In genomic region chr9:133103987-133104505, GRCh38 we compare ENCODE assay signal across 16 cellular contexts. TPM values are rescaled to one million over a fixed set of nuclear protein-coding genes. Genes with fewer than 3 reads are reported as not detected.
DNase-seq lines count a peak whose midpoint lies in the region; ATAC-seq and TF ChIP-seq lines count a peak whose summit lies in the region.
"Had no signal": no experiment of that assay in that cellular context is flagged by ENCODE, and none has a peak within 500 bp of the region (broad histone marks: within the 10 kb centered on the region; RNA-seq: fewer than 3 reads in every experiment).

No MANE protein-coding gene starts in this region.

- no peak for DNase-seq in activated CD4-positive, alpha-beta T cell treated with anti-CD3 and anti-CD28 coated beads, Interleukin-2, amount 10 ng/mL, durations not matched to agents 7 days and 5 days
- DNase-seq in activated CD4-positive, alpha-beta T cell treated with anti-CD3 and anti-CD28 coated beads, Interleukin-2, amount 50 U/mL, for 4 hours = no peak
- DNase-seq in Peyer's patch = peak in 2 of 3 donors; percentile 42 to 45
- peak in 1 of 2 donors; percentile 21 for DNase-seq in left colon
- peak in 1 of 2 donors; percentile 16 for DNase-seq in gastrocnemius medialis
- DNase-seq in dermis blood vessel endothelial cell = no peak
- no peak for DNase-seq in mesendoderm
- no peak for DNase-seq in activated naive CD4-positive, alpha-beta T cell treated with anti-CD3 and anti-CD28 coated beads, Interleukin-2, amount 10 ng/mL, durations not matched to agents 7 days and 5 days
- DNase-seq: brain microvascular endothelial cell; colonic mucosa; stimulated activated CD4-positive, alpha-beta T cell treated with anti-CD3 and anti-CD28 coated beads, Interleukin-4, amount 100 ng/mL, for 1 hour; SW 1271 had no signal

- H3K4me2 ChIP-seq in mesendoderm (ENCODE audit: low read length) = no peak overlapping the region
- H3K4me2 ChIP-seq: KMS-11 had no signal

- ATAC-seq in left colon (peak; percentile 3), gastrocnemius medialis (no peak)

- no peaks in the 10 kb centered on the region for H3K27me3 ChIP-seq in Peyer's patch
- H3K27me3 ChIP-seq in gastrocnemius medialis = no peaks in the 10 kb centered on the region
- no peaks in the 10 kb centered on the region for H3K27me3 ChIP-seq in mesendoderm (ENCODE audit: insufficient read depth, low read length, poor library complexity)
- H3K27me3 ChIP-seq: brain microvascular endothelial cell, colonic mucosa, heart left ventricle, tibial nerve had no signal

- H3K4me1 ChIP-seq in Peyer's patch (peaks cover 0 to 8% (median 0%) of the 10 kb centered on the region in 4 donors), gastrocnemius medialis (peaks cover 10 to 16% of the 10 kb centered on the region in 2 donors), mesendoderm (ENCODE audit: control insufficient read depth, low read depth, low read length) (no peaks in the 10 kb centered on the region)
- H3K4me1 ChIP-seq: colonic mucosa had no signal

- H2AK5ac ChIP-seq in mesendoderm (ENCODE audit: low read length) = no peak overlapping the region

- H4K5ac ChIP-seq in mesendoderm (ENCODE audit: low read length) = no peak overlapping the region

- H2BK5ac ChIP-seq in mesendoderm (ENCODE audit: low read length) = no peak overlapping the region

- H3K79me1 ChIP-seq in mesendoderm (ENCODE audit: low read length) = no peaks in the 10 kb centered on the region

- no peak for TF ChIP-seq POLR2A in Peyer's patch (IDR thresholded peaks at IDR 0.05)
- no peak for TF ChIP-seq POLR2A in gastrocnemius medialis (IDR thresholded peaks at IDR 0.05)

- H3K36me3 Mint-ChIP-seq in activated CD4-positive, alpha-beta T cell treated with anti-CD3 and anti-CD28 coated beads, Interleukin-2, amount 10 ng/mL, durations not matched to agents 7 days and 5 days (ENCODE audit: low read depth) = peaks cover 47% of the 10 kb centered on the region
- H3K36me3 Mint-ChIP-seq in activated naive CD4-positive, alpha-beta T cell treated with anti-CD3 and anti-CD28 coated beads, Interleukin-2, amount 10 ng/mL, durations not matched to agents 7 days and 5 days = peaks cover 46% of the 10 kb centered on the region

- H3K4me3 ChIP-seq in Peyer's patch (no peak overlapping the region), gastrocnemius medialis (no peak overlapping the region), mesendoderm (ENCODE audit: low read length) (no peak overlapping the region)
- H3K4me3 ChIP-seq: colonic mucosa, heart left ventricle, tibial nerve had no signal

- H3K9me3 Mint-ChIP-seq in activated CD4-positive, alpha-beta T cell treated with anti-CD3 and anti-CD28 coated beads, Interleukin-2, amount 10 ng/mL, durations not matched to agents 7 days and 5 days = no peaks in the 10 kb centered on the region
- H3K9me3 Mint-ChIP-seq in activated naive CD4-positive, alpha-beta T cell treated with anti-CD3 and anti-CD28 coated beads, Interleukin-2, amount 10 ng/mL, durations not matched to agents 7 days and 5 days = no peaks in the 10 kb centered on the region

- no peaks in the 10 kb centered on the region for H3K79me2 ChIP-seq in mesendoderm (ENCODE audit: control insufficient read depth, insufficient read depth, low read length)

- H3K27ac ChIP-seq in Peyer's patch = peak overlapping the region in 2 of 4 donors; percentile 58 to 69
- peak overlapping the region; percentile 52 to 77 (median 68) for H3K27ac ChIP-seq in gastrocnemius medialis
- no peak overlapping the region for H3K27ac ChIP-seq in mesendoderm (ENCODE audit: low read depth, low read length)
- H3K27ac ChIP-seq: 22Rv1, brain microvascular endothelial cell, colonic mucosa, KMS-11 had no signal

- H3K18ac ChIP-seq in mesendoderm (ENCODE audit: low read length) = no peak overlapping the region

- H3K4me1 Mint-ChIP-seq in activated CD4-positive, alpha-beta T cell treated with anti-CD3 and anti-CD28 coated beads, Interleukin-2, amount 10 ng/mL, durations not matched to agents 7 days and 5 days = peaks cover 2% of the 10 kb centered on the region
- peaks cover 4% of the 10 kb centered on the region for H3K4me1 Mint-ChIP-seq in activated naive CD4-positive, alpha-beta T cell treated with anti-CD3 and anti-CD28 coated beads, Interleukin-2, amount 10 ng/mL, durations not matched to agents 7 days and 5 days

- H3K4ac ChIP-seq in mesendoderm (ENCODE audit: low read depth, low read length) = no peak overlapping the region

- no peak overlapping the region for H2BK15ac ChIP-seq in mesendoderm (replicated peaks; ENCODE audit: low read depth)

- H4K8ac ChIP-seq in mesendoderm (ENCODE audit: low read depth, low read length) = no peak overlapping the region

- POLR2A ChIA-PET in activated CD4-positive, alpha-beta T cell treated with anti-CD3 and anti-CD28 coated beads, Interleukin-2, amount 10 ng/mL, durations not matched to agents 7 days and 5 days (lab: Charles Lee) = no interaction called here

- in situ Hi-C loops in gastrocnemius medialis (cut with MboI; ENCODE audit: low sequenced_read_pairs in 4 of 4) = no loop called here

- CTCF ChIA-PET in activated CD4-positive, alpha-beta T cell treated with anti-CD3 and anti-CD28 coated beads, Interleukin-2, amount 10 ng/mL, durations not matched to agents 7 days and 5 days (lab: Charles Lee) = interaction anchor here (3.3 to 10.6 kb wide), 2 partner anchors 11 to 42 kb away, joined by 25 to 110 read pairs; no protein-coding TSS in a partner anchor
- CTCF ChIA-PET in activated naive CD4-positive, alpha-beta T cell treated with anti-CD3 and anti-CD28 coated beads, Interleukin-2, amount 10 ng/mL, durations not matched to agents 7 days and 5 days (lab: Charles Lee) = interaction anchor here (1.4 to 23.0 kb wide), 5 partner anchors 9 to 43 kb away, joined by 3 to 357 read pairs (median 5); no protein-coding TSS in a partner anchor

- H3K56ac ChIP-seq in mesendoderm (ENCODE audit: low read length) = no peak overlapping the region

- TF ChIP-seq CTCF in Peyer's patch (IDR thresholded peaks at IDR 0.05) (no peak), gastrocnemius medialis (IDR thresholded peaks at IDR 0.05 in 4 of 5, conservative IDR thresholded peaks at IDR 0.05 in 1 of 5) (no peak)

- no CpG with 5 or more reads among the region's 12 CpGs for WGBS in mesendoderm (ENCODE audit: extremely low coverage, insufficient coverage, low lambda C conversion rate)

- no peak overlapping the region for H2BK120ac ChIP-seq in mesendoderm (ENCODE audit: low read depth, low read length)

- no peak overlapping the region for H3K4me3 Mint-ChIP-seq in activated CD4-positive, alpha-beta T cell treated with anti-CD3 and anti-CD28 coated beads, Interleukin-2, amount 10 ng/mL, durations not matched to agents 7 days and 5 days
- H3K4me3 Mint-ChIP-seq in activated naive CD4-positive, alpha-beta T cell treated with anti-CD3 and anti-CD28 coated beads, Interleukin-2, amount 10 ng/mL, durations not matched to agents 7 days and 5 days = no peak overlapping the region

- intact Hi-C loops in left colon (cut with DNase I, micrococcal nuclease) (loop anchor here (5.0 kb wide), 1 partner anchor 43 kb away; no protein-coding TSS in a partner anchor), gastrocnemius medialis (cut with DNase I; ENCODE audit: low total_unique reads) (loop anchor here (1.0 to 5.0 kb wide), 4 partner anchors 43 to 162 kb away; partner anchors contain the start of gene TSC1)

- H3K27ac Mint-ChIP-seq in activated CD4-positive, alpha-beta T cell treated with anti-CD3 and anti-CD28 coated beads, Interleukin-2, amount 10 ng/mL, durations not matched to agents 7 days and 5 days = peak overlapping the region; percentile 41
- H3K27ac Mint-ChIP-seq in activated naive CD4-positive, alpha-beta T cell treated with anti-CD3 and anti-CD28 coated beads, Interleukin-2, amount 10 ng/mL, durations not matched to agents 7 days and 5 days = no peak overlapping the region

- H3K27me3 Mint-ChIP-seq in activated CD4-positive, alpha-beta T cell treated with anti-CD3 and anti-CD28 coated beads, Interleukin-2, amount 10 ng/mL, durations not matched to agents 7 days and 5 days = no peaks in the 10 kb centered on the region
- no peaks in the 10 kb centered on the region for H3K27me3 Mint-ChIP-seq in activated naive CD4-positive, alpha-beta T cell treated with anti-CD3 and anti-CD28 coated beads, Interleukin-2, amount 10 ng/mL, durations not matched to agents 7 days and 5 days

- H3K23ac ChIP-seq in mesendoderm (ENCODE audit: low read length) = no peak overlapping the region

- H3K9ac ChIP-seq in mesendoderm (ENCODE audit: low read length) = no peak overlapping the region
- H3K9ac ChIP-seq: KMS-11 had no signal

- H3K9me3 ChIP-seq in Peyer's patch (no peaks in the 10 kb centered on the region), gastrocnemius medialis (no peaks in the 10 kb centered on the region)
- H3K9me3 ChIP-seq: colonic mucosa, heart left ventricle, tibial nerve had no signal

- H3K36me3 ChIP-seq in Peyer's patch (peaks cover 0 to 96% (median 0%) of the 10 kb centered on the region in 3 donors), gastrocnemius medialis (peaks cover 0 to 95% of the 10 kb centered on the region in 2 donors), mesendoderm (ENCODE audit: control insufficient read depth, insufficient read depth, low read length) (peaks cover 2% of the 10 kb centered on the region)

RNA-seq across cellular contexts. Expression of gene RALGDS, which starts 17.0 kb away (rescaled TPM):
- 10 to 100 TPM; 79.1 to 92.3 TPM for total RNA-seq in activated CD4-positive, alpha-beta T cell treated with anti-CD3 and anti-CD28 coated beads, Interleukin-2, amount 10 ng/mL, durations not matched to agents 7 days and 5 days
- total RNA-seq in Peyer's patch (100 to 1,000 TPM in 2 of 4 donors, 10 to 100 TPM in 2; 53.1 to 237 (median 139) TPM), left colon (10 to 100 TPM; 29.1 to 49.1 TPM), gastrocnemius medialis (10 to 100 TPM; 21.1 to 47.0 (median 36.9) TPM), dermis blood vessel endothelial cell (68.7 and 68.9 TPM in 2 replicates)
- polyA plus RNA-seq in mesendoderm (2013, experiment 1 of 2) = 8.2 TPM
- polyA plus RNA-seq in mesendoderm (2013, experiment 2 of 2) = 9.3 TPM

RNA-seq across cellular contexts. Expression of gene CEL, which starts 42.3 kb away (rescaled TPM):
- total RNA-seq in activated CD4-positive, alpha-beta T cell treated with anti-CD3 and anti-CD28 coated beads, Interleukin-2, amount 10 ng/mL, durations not matched to agents 7 days and 5 days = 1 to 10 TPM; 2.8 to 3.5 TPM
- 1 to 10 TPM; 1.6 to 9.1 (median 5.8) TPM for total RNA-seq in Peyer's patch
- total RNA-seq in left colon = 1 to 10 TPM in 1 of 2 donors, under 1 TPM in 1; 0.64 to 2.4 TPM
- 1 to 10 TPM in 1 of 4 donors, under 1 TPM in 1, not detected in 2; 0.13 to 1.8 TPM for total RNA-seq in gastrocnemius medialis
- 0.14 and 0.17 TPM in 2 replicates for total RNA-seq in dermis blood vessel endothelial cell
- 1.3 TPM for polyA plus RNA-seq in mesendoderm (2013, experiment 1 of 2)
- polyA plus RNA-seq in mesendoderm (2013, experiment 2 of 2) = 1.4 TPM

RNA-seq across cellular contexts. Expression of gene GBGT1, which starts 59.7 kb away (rescaled TPM):
- 1 to 10 TPM; 2.4 to 2.7 TPM for total RNA-seq in activated CD4-positive, alpha-beta T cell treated with anti-CD3 and anti-CD28 coated beads, Interleukin-2, amount 10 ng/mL, durations not matched to agents 7 days and 5 days
- total RNA-seq in Peyer's patch = 10 to 100 TPM in 3 of 4 donors, 1 to 10 TPM in 1; 7.0 to 49.5 (median 14.1) TPM
- total RNA-seq in left colon = 1 to 10 TPM; 4.9 to 5.5 TPM
- 10 to 100 TPM in 1 of 4 donors, 1 to 10 TPM in 2, under 1 TPM in 1; 0.15 to 10.3 (median 5.6) TPM for total RNA-seq in gastrocnemius medialis
- total RNA-seq in dermis blood vessel endothelial cell = 15.7 and 28.0 TPM in 2 replicates
- polyA plus RNA-seq in mesendoderm (2013, experiment 1 of 2) = 3.3 TPM
- 3.7 TPM for polyA plus RNA-seq in mesendoderm (2013, experiment 2 of 2)

Comparison
In these comparisons a context has a peak if more than half of its experiments do, and no peak if none do; other contexts are left out.
1. DNase-seq: peak in Peyer's patch (2 of 3); none in activated CD4-positive, alpha-beta T cell treated with anti-CD3 and anti-CD28 coated beads, Interleukin-2, amount 10 ng/mL, durations not matched to agents 7 days and 5 days (single experiment), activated CD4-positive, alpha-beta T cell treated with anti-CD3 and anti-CD28 coated beads, Interleukin-2, amount 50 U/mL, for 4 hours (0 of 2), dermis blood vessel endothelial cell (single experiment), mesendoderm (single experiment) and activated naive CD4-positive, alpha-beta T cell treated with anti-CD3 and anti-CD28 coated beads, Interleukin-2, amount 10 ng/mL, durations not matched to agents 7 days and 5 days (single experiment).